Comparison of ENCODE assay signal across 7 cellular contexts in the genomic region with DNA sequence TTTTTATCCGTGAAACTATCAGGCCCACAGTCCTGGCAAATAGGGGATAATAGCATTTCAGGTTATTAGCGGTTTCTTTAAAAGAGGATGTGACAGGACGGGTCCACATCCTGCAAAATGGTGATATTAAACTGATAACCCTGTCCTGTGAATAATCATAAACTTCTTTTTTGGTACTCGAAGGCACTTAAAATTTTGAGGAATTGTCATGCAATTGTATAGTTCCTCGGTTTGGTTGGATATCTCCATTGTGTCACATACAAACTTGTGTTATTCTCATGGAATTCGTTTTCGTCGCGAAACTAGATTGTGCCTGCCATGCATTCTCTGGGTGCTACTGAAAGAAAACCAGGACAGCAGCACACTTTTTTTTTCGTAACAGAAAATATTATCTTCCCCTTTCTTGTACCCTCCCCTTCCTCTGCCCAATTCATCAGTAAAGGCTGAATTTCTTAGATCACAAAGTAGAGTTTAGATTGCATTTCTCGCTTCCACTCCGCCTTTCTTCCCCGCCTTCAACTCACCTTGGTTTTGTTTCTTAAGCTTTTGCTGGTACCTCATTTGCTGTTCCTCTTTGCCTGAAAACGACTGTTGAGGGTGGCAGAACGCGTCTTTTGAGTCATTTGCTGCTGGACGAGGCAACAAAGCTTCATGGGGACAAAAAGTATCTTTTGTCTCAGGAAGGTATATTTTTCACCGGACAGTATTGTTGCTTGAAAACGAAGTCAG. TPM values are rescaled to one million over a fixed set of nuclear protein-coding genes. Genes with fewer than 3 reads are reported as not detected.
A peak's percentile ranks its signal among the peaks of the same experiment; 100 is the strongest.
DNase-seq lines count a peak whose midpoint lies in the region; ATAC-seq, FAIRE-seq and TF ChIP-seq lines count a peak whose summit lies in the region.

No MANE protein-coding gene starts in this region.

- H3K36me3 ChIP-seq in kidney (ENCODE audit: control insufficient read depth in 1 of 2, insufficient read depth in 2 of 2, low read length in 2 of 2) (no peaks in the 10 kb centered on the region), thoracic aorta (no peaks in the 10 kb centered on the region)

- peak overlapping the region; percentile 78 for H3K27ac Mint-ChIP-seq in activated naive CD8-positive, alpha-beta T cell

- peak; percentile 1 for ATAC-seq in HG02759 (IDR thresholded peaks at IDR 0.05; ENCODE audit: unreplicated experiment)
- no peak for ATAC-seq in thoracic aorta (ENCODE audit: insufficient number of reproducible peaks, low FRiP score, low read depth)
- no peak for ATAC-seq in GM21576 (IDR thresholded peaks at IDR 0.05; ENCODE audit: unreplicated experiment)

- FAIRE-seq in kidney (lab: Jason Lieb, UNC), result no peak

- H3K4me1 Mint-ChIP-seq in activated naive CD8-positive, alpha-beta T cell (ENCODE audit: low read depth), result peaks cover 48% of the 10 kb centered on the region

- peak overlapping the region; percentile 78 to 83 for H3K9ac ChIP-seq in kidney (ENCODE audit: low read length in 2 of 2)

- peak overlapping the region; percentile 9 to 85 for H3K27ac ChIP-seq in kidney (ENCODE audit: low read depth in 2 of 2, low read length in 2 of 2)
- H3K27ac ChIP-seq in thoracic aorta, result no peak overlapping the region

- no peak for TF ChIP-seq CTCF in GM10266 (IDR thresholded peaks at IDR 0.05; ENCODE audit: control insufficient read depth, insufficient read depth, low read depth, missing control alignments)
- no peak for TF ChIP-seq CTCF in kidney (IDR thresholded peaks at IDR 0.05; ENCODE audit: borderline replicate concordance, extremely low read depth, insufficient read depth)
- no peak for TF ChIP-seq CTCF in thoracic aorta (IDR thresholded peaks at IDR 0.05)

- intact Hi-C loops in kidney (cut with DNase I), result no loop called here

- H3K9me3 ChIP-seq in kidney (ENCODE audit: control insufficient read depth in 1 of 2, low read length in 2 of 2) (no peaks in the 10 kb centered on the region), thoracic aorta (no peaks in the 10 kb centered on the region)

- H3K36me3 Mint-ChIP-seq in activated naive CD8-positive, alpha-beta T cell, result peaks cover 2% of the 10 kb centered on the region

- no peaks in the 10 kb centered on the region for H3K27me3 ChIP-seq in thoracic aorta (replicated peaks; ENCODE audit: insufficient read depth)

- H3K4me3 ChIP-seq in kidney (ENCODE audit: low read length in 2 of 2), result peak overlapping the region; percentile 91 to 97
- H3K4me3 ChIP-seq in thoracic aorta, result peak overlapping the region; percentile 87

- no peaks in the 10 kb centered on the region for H3K9me3 Mint-ChIP-seq in activated naive CD8-positive, alpha-beta T cell (ENCODE audit: low read depth)

- DNase-seq in GM10266 (ENCODE audit: extremely low spot score) (peak; percentile 36), kidney (no peak), thoracic aorta (ENCODE audit: low spot score) (no peak), NCI-H2107 (lab: John Stamatoyannopoulos, UW) (no peak)

- H3K27me3 Mint-ChIP-seq in activated naive CD8-positive, alpha-beta T cell, result no peaks in the 10 kb centered on the region

- peak overlapping the region; percentile 90 for H3K4me3 Mint-ChIP-seq in activated naive CD8-positive, alpha-beta T cell

- peaks cover 3% of the 10 kb centered on the region in 2 donors for H3K4me1 ChIP-seq in kidney (ENCODE audit: control insufficient read depth in 1 of 2, insufficient read depth in 1 of 2, low read depth in 1 of 2, low read length in 2 of 2)
- peaks cover 2 to 12% of the 10 kb centered on the region in 2 donors for H3K4me1 ChIP-seq in thoracic aorta (ENCODE audit: control insufficient read depth in 1 of 2, low read depth in 2 of 2)

RNA-seq across cellular contexts. Expression of gene CERS6, which starts 1.3 kb away (rescaled TPM):
- 18.8 TPM for total RNA-seq in kidney
- 9.4 TPM for polyA plus RNA-seq in kidney (ENCODE audit: insufficient read depth, low read depth, low replicate concordance)
- 10 to 100 TPM; 13.7 to 15.8 TPM for total RNA-seq in thoracic aorta

Comparison
In these comparisons a context has a peak if more than half of its experiments do, and no peak if none do; other contexts are left out.
1. H3K27ac ChIP-seq: peak in kidney (2 of 2); none in thoracic aorta (0 of 2).